ENCODE assay signal across 8 cellular contexts in the genomic region with DNA sequence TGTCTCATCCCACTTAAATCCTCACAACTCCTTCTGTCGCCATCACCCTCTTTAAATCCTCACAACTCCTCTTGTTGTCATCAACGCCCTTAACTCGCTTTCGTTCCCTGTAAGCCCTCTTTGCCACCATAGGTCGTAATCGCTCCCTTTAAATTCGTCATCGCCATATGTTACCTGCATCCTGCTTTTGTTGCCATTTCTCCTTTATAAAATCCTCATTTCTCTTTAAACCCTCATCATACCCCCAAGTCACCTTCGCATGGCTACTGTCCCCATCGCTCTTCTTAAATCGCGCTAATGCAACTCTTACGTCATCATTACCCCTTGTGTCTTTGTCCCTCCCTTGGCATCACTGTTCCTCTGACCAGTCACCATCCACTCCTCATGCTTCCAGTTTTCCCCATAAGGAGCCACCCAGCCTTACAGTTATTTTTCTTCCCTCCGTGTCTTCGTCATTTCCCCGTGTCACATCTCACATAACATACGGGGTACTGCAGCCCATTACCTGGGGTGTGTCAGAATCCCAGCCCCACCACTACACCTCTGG. TPM values are rescaled to one million over a fixed set of nuclear protein-coding genes. Genes with fewer than 3 reads are reported as not detected.
DNase-seq lines count a peak whose midpoint lies in the region; FAIRE-seq and TF ChIP-seq lines count a peak whose summit lies in the region.

No MANE protein-coding gene starts in this region.

- DNase-seq in GM03348 (ENCODE audit: low spot score), result peak; percentile 75
- DNase-seq in NCI-H69 (lab: John Stamatoyannopoulos, UW), result peak; percentile 66
- DNase-seq in astrocyte of the spinal cord (ENCODE audit: low read depth, low spot score), result peak; percentile 54
- no peak for DNase-seq in kidney
- no peak for DNase-seq in epidermal melanocyte (ENCODE audit: insufficient read length, low spot score)
- DNase-seq in putamen (ENCODE audit: low spot score), result no peak

- H3K4me1 ChIP-seq in ACC112 (ENCODE audit: control insufficient read depth, insufficient read depth, low read length, unreplicated experiment) (peaks cover 3% of the 10 kb centered on the region), kidney (ENCODE audit: control insufficient read depth in 1 of 2, insufficient read depth in 1 of 2, low read depth in 1 of 2, low read length in 2 of 2) (peaks cover 4 to 10% of the 10 kb centered on the region in 2 donors), stomach smooth muscle (ENCODE audit: control insufficient read depth, insufficient read depth, low read length) (peaks cover 18% of the 10 kb centered on the region)

- H3K4me3 ChIP-seq in ACC112 (ENCODE audit: low read depth, low read length), result peak overlapping the region; percentile 91
- H3K4me3 ChIP-seq in astrocyte of the spinal cord (ENCODE audit: low read depth, low read length), result peak overlapping the region; percentile 88
- peak overlapping the region; percentile 92 to 100 for H3K4me3 ChIP-seq in kidney (ENCODE audit: low read length in 2 of 2)
- H3K4me3 ChIP-seq in stomach smooth muscle (ENCODE audit: low read length in 2 of 2), result peak overlapping the region; percentile 91 to 92

- H3K9me3 ChIP-seq in kidney (ENCODE audit: control insufficient read depth in 1 of 2, low read length in 2 of 2) (no peaks in the 10 kb centered on the region), stomach smooth muscle (ENCODE audit: control insufficient read depth in 2 of 2, low read length in 2 of 2) (no peaks in the 10 kb centered on the region)

- FAIRE-seq in kidney (lab: Jason Lieb, UNC), result no peak

- in situ Hi-C loops in astrocyte of the spinal cord (cut with HindIII; ENCODE audit: low sequenced_read_pairs), result no loop called here

- peak overlapping the region; percentile 51 to 99 for H3K9ac ChIP-seq in kidney (ENCODE audit: low read length in 2 of 2)
- H3K9ac ChIP-seq in stomach smooth muscle (ENCODE audit: low read length in 2 of 2), result peak overlapping the region; percentile 77 to 86

- H3K27ac ChIP-seq in ACC112 (ENCODE audit: low read depth, low read length) (peak overlapping the region; percentile 35), kidney (ENCODE audit: low read depth in 2 of 2, low read length in 2 of 2) (no peak overlapping the region), stomach smooth muscle (ENCODE audit: low read length) (peak overlapping the region; percentile 46)

- TF ChIP-seq CTCF in astrocyte of the spinal cord (IDR thresholded peaks at IDR 0.05; ENCODE audit: low read depth, low read length) (no peak), kidney (IDR thresholded peaks at IDR 0.05; ENCODE audit: borderline replicate concordance, extremely low read depth, insufficient read depth) (no peak)

- intact Hi-C loops in kidney (cut with DNase I), result no loop called here

- H3K36me3 ChIP-seq in ACC112 (ENCODE audit: insufficient read depth, low read length) (no peaks in the 10 kb centered on the region), kidney (ENCODE audit: control insufficient read depth in 1 of 2, insufficient read depth in 2 of 2, low read length in 2 of 2) (peaks cover 0 to 3% of the 10 kb centered on the region in 2 donors), stomach smooth muscle (ENCODE audit: control insufficient read depth in 2 of 2, insufficient read depth in 2 of 2, low read length in 2 of 2) (no peaks in the 10 kb centered on the region)

- H3K27me3 ChIP-seq in ACC112 (ENCODE audit: insufficient read depth, low read length) (no peaks in the 10 kb centered on the region), stomach smooth muscle (ENCODE audit: control insufficient read depth in 1 of 2, insufficient read depth in 2 of 2, low read length in 2 of 2) (no peaks in the 10 kb centered on the region)

- peak overlapping the region; percentile 53 for H2AFZ ChIP-seq in ACC112 (ENCODE audit: low read length, unreplicated experiment)

- peaks cover 31% of the 10 kb centered on the region for H3K79me2 ChIP-seq in ACC112 (ENCODE audit: control insufficient read depth, insufficient read depth, low read length, unreplicated experiment)

RNA-seq across cellular contexts. Expression of a gene that starts 0.5 kb away (rescaled TPM):
- total RNA-seq in kidney, result 207 TPM
- 175 TPM for polyA plus RNA-seq in kidney (ENCODE audit: insufficient read depth, low read depth, low replicate concordance)

RNA-seq across cellular contexts. Expression of a gene that starts 0.8 kb away (rescaled TPM):
- 12.9 TPM for total RNA-seq in kidney
- polyA plus RNA-seq in kidney (ENCODE audit: insufficient read depth, low read depth, low replicate concordance), result 13.0 TPM

RNA-seq across cellular contexts. Expression of a gene that starts 40.9 kb away (rescaled TPM):
- total RNA-seq in kidney, result 0.09 TPM
- not detected for polyA plus RNA-seq in kidney (ENCODE audit: insufficient read depth, low read depth, low replicate concordance)

Comparison
In these comparisons a context has a peak if more than half of its experiments do, and no peak if none do; other contexts are left out.
1. H3K27ac ChIP-seq: peak in ACC112 (single experiment) and stomach smooth muscle (single experiment); none in kidney (0 of 2).
2. DNase-seq: peak in GM03348 (single experiment), NCI-H69 (single experiment) and astrocyte of the spinal cord (single experiment); none in kidney (single experiment), epidermal melanocyte (single experiment) and putamen (single experiment).
3. Peak in every context shown above with its lines, with median percentiles within 50 percentile points of each other: H3K4me3 ChIP-seq.